6 cellular contexts compared by ENCODE assay signal in genomic region chr1:1616838-1617237, GRCh38. TPM values are rescaled to one million over a fixed set of nuclear protein-coding genes. Genes with fewer than 3 reads are reported as not detected.
A peak's percentile ranks its signal among the peaks of the same experiment; 100 is the strongest.
DNase-seq lines count a peak whose midpoint lies in the region; ATAC-seq and TF ChIP-seq lines count a peak whose summit lies in the region.

No MANE protein-coding gene starts in this region.

- dilution Hi-C loops in IMR-90 (cut with HindIII; ENCODE audit: low sequenced_read_pairs, unreplicated experiment): no loop called here

- no peak overlapping the region for H2AK5ac ChIP-seq in IMR-90 (ENCODE audit: low read depth, low read length)

- H3K56ac ChIP-seq in IMR-90 (ENCODE audit: extremely low read depth, insufficient read depth, low read length): no peak overlapping the region

- H3K18ac ChIP-seq in IMR-90 (ENCODE audit: low read depth, low read length): no peak overlapping the region

- no peak overlapping the region for H4K5ac ChIP-seq in IMR-90 (ENCODE audit: low read depth, low read length)

- in situ Hi-C loops in IMR-90 (cut with MboI; ENCODE audit: low sequenced_read_pairs) (no loop called here), GM13976 (cut with MboI; ENCODE audit: low sequenced_read_pairs, unreplicated experiment) (no loop called here), ACHN (cut with HindIII; ENCODE audit: low pct_ligation_motif_present, low pct_unique_long_range_greater_than_20kb, low sequenced_read_pairs) (no loop called here)

- H4K91ac ChIP-seq in IMR-90 (ENCODE audit: insufficient read depth, low read depth, low read length): no peak overlapping the region

- DNase-seq in IMR-90 (no peak), dorsolateral prefrontal cortex (no peak), posterior vena cava (ENCODE audit: low spot score) (peak; percentile 84), GM13976 (ENCODE audit: low spot score) (no peak), ACHN (no peak)

- H3K4me3 ChIP-seq in IMR-90 (ENCODE audit: insufficient read depth, low read depth, low read length) (peak overlapping the region; percentile 94), dorsolateral prefrontal cortex (peak overlapping the region; percentile 69 to 100 (median 99))

- H3K4ac ChIP-seq in IMR-90 (ENCODE audit: low read depth, low read length): no peak overlapping the region

- peak overlapping the region; percentile 95 for H2AFZ ChIP-seq in IMR-90 (replicated peaks; ENCODE audit: low read length, poor library complexity)

- peaks cover 10% of the 10 kb centered on the region; the same call in 1 of the 2 replicates for H3K36me3 ChIP-seq in IMR-90 (ENCODE audit: control insufficient read depth, insufficient read depth, low read length)

- TF ChIP-seq POLR2A in IMR-90 (IDR thresholded peaks at IDR 0.05; ENCODE audit: low read depth, low read length): no peak

- H3K27me3 ChIP-seq in IMR-90 (ENCODE audit: control insufficient read depth, insufficient read depth, low read length): no peaks in the 10 kb centered on the region
- H3K27me3 ChIP-seq in dorsolateral prefrontal cortex: no peaks in the 10 kb centered on the region

- peaks cover 11% of the 10 kb centered on the region; the same call in 1 of the 2 replicates for H3K9me1 ChIP-seq in IMR-90 (ENCODE audit: insufficient read depth, low read length)

- no TSS peak for BruUV-seq in IMR-90 (replicated peaks; lab: Mats Ljungman, UMichigan)

- peaks cover 7% of the 10 kb centered on the region for H3K4me1 ChIP-seq in IMR-90 (ENCODE audit: control insufficient read depth, insufficient read depth, low read length)

- CTCF ChIA-PET in IMR-90 (lab: Yijun Ruan, JAX): no interaction called here

- H2BK15ac ChIP-seq in IMR-90 (ENCODE audit: low read depth, low read length): no peak overlapping the region

- ATAC-seq in IMR-90 (ENCODE audit: low read depth) (no peak), GM19351 (IDR thresholded peaks at IDR 0.05; ENCODE audit: unreplicated experiment) (no peak)

- H4K8ac ChIP-seq in IMR-90 (ENCODE audit: low read depth in 2 of 2, low read length in 2 of 2): no peak overlapping the region

- intact Hi-C loops in IMR-90 (cut with micrococcal nuclease) (no loop called here), dorsolateral prefrontal cortex (cut with DNase I) (loop anchor here (5.0 to 10.0 kb wide), 2 partner anchors 45 to 242 kb away; partner anchors contain the start of genes AURKAIP1 (in 1 of the 2) and SSU72 (in 1 of the 2)), posterior vena cava (cut with DNase I) (no loop called here)

- H3K27ac ChIP-seq in IMR-90 (ENCODE audit: insufficient read depth, low read length): peak overlapping the region; percentile 55; the same call in 1 of the 2 replicates
- peak overlapping the region in 3 of 59 donors; percentile 43 to 100 (median 100) for H3K27ac ChIP-seq in dorsolateral prefrontal cortex

- H3K9me3 ChIP-seq in IMR-90 (ENCODE audit: control insufficient read depth, insufficient read depth, low read length): no peaks in the 10 kb centered on the region

- TF ChIP-seq CTCF in IMR-90 (conservative IDR thresholded peaks at IDR 0.05; ENCODE audit: low read depth, low read length) (no peak), dorsolateral prefrontal cortex (IDR thresholded peaks at IDR 0.05 in 54 of 56, conservative IDR thresholded peaks at IDR 0.05 in 2 of 56; ENCODE audit: low read depth in 1 of 56, partially characterized antibody in 56 of 56) (no peak), GM13976 (IDR thresholded peaks at IDR 0.05; ENCODE audit: borderline replicate concordance, control extremely low read depth, extremely low read depth, insufficient read depth, missing control alignments) (no peak)

- H2BK5ac ChIP-seq in IMR-90 (ENCODE audit: low read depth, low read length, poor library complexity, severe bottlenecking): no peak overlapping the region

- no peak for TF ChIP-seq RAD21 in IMR-90 (IDR thresholded peaks at IDR 0.05; ENCODE audit: low read length)

- H3K9ac ChIP-seq in IMR-90 (ENCODE audit: low read depth, low read length): peak overlapping the region; percentile 69

- peaks cover 16 to 61% of the 10 kb centered on the region in 2 experiments; a peak in 3 of 4 replicates for H3K79me1 ChIP-seq in IMR-90 (ENCODE audit: low read depth in 1 of 2, low read length in 2 of 2)

- peak overlapping the region; percentile 64; the same call in 1 of the 2 replicates for H3K23ac ChIP-seq in IMR-90 (ENCODE audit: low read depth, low read length)

- H3K14ac ChIP-seq in IMR-90 (replicated peaks; ENCODE audit: low read depth, low read length): no peak overlapping the region

- peak overlapping the region; percentile 85 for H3K4me2 ChIP-seq in IMR-90 (ENCODE audit: low read depth, low read length)

- peak overlapping the region; percentile 47 for H2AK9ac ChIP-seq in IMR-90 (replicated peaks; ENCODE audit: low read depth, low read length, poor library complexity)

- H2BK20ac ChIP-seq in IMR-90 (ENCODE audit: low read depth, low read length): no peak overlapping the region

- H4K20me1 ChIP-seq in IMR-90 (ENCODE audit: insufficient read depth, low read length): peaks cover 41% of the 10 kb centered on the region

- WGBS in IMR-90 (ENCODE audit: extremely low coverage in 2 of 2, insufficient read length in 1 of 2), 2 experiments: 84% methylated on average over 10 of the region's 19 CpGs; no CpG with 5 or more reads in 1 of the 2 experiments

- no peak overlapping the region for H2BK120ac ChIP-seq in IMR-90 (ENCODE audit: low read depth, low read length)

- POLR2A ChIA-PET in IMR-90 (lab: Charles Lee; ENCODE audit: unreplicated experiment): no interaction called here

TF ChIP-seq in IMR-90, 13 proteins besides CTCF, POLR2A, EP300 and RAD21 (continues in another document):
- no peak for TF ChIP-seq RCOR1 (IDR thresholded peaks at IDR 0.05; ENCODE audit: insufficient replicate concordance, low read length)
- TF ChIP-seq SMC3 (IDR thresholded peaks at IDR 0.05; ENCODE audit: low read depth, low read length): no peak
- TF ChIP-seq BHLHE40 (IDR thresholded peaks at IDR 0.05; ENCODE audit: low read depth, low read length): no peak
- TF ChIP-seq MAFK (IDR thresholded peaks at IDR 0.05; ENCODE audit: low read depth, low read length): no peak
- TF ChIP-seq NFE2L2 (IDR thresholded peaks at IDR 0.05; ENCODE audit: low read depth, low read length): no peak
- no peak for TF ChIP-seq FOS (IDR thresholded peaks at IDR 0.05; ENCODE audit: low read depth, low read length)
- TF ChIP-seq CEBPB (IDR thresholded peaks at IDR 0.05; ENCODE audit: low read depth, low read length): no peak
- TF ChIP-seq MXI1 (IDR thresholded peaks at IDR 0.05; ENCODE audit: borderline replicate concordance, low read depth, low read length): no peak
- TF ChIP-seq RFX5 (IDR thresholded peaks at IDR 0.05; ENCODE audit: low read depth, low read length): no peak
- TF ChIP-seq ELK1 (IDR thresholded peaks at IDR 0.05; ENCODE audit: borderline replicate concordance, low read depth, low read length): no peak

RNA-seq across cellular contexts. Expression of gene MIB2, which starts 1.5 kb away (rescaled TPM):
- 17.2 and 18.1 TPM in 2 replicates for total RNA-seq in IMR-90 (2012; rRNA removed)
- polyA plus RNA-seq in IMR-90 (2012; rRNA removed): 47.8 and 58.0 TPM in 2 replicates
- polyA plus RNA-seq in IMR-90 (2012; cell fraction: cytosol; rRNA removed): 32.4 and 47.2 TPM in 2 replicates
- 393 and 1,256 TPM in 2 replicates for polyA plus RNA-seq in IMR-90 (2012; cell fraction: nucleus; rRNA removed; ENCODE audit: low replicate concordance)
- 100 to 1,000 TPM in 116 of 120 experiments, 10 to 100 TPM in 4; 86.0 to 202 (median 127) TPM for total RNA-seq in dorsolateral prefrontal cortex
- 10 to 100 TPM; 29.4 to 35.9 TPM for total RNA-seq in posterior vena cava

RNA-seq across cellular contexts. Expression of gene MMP23B, which starts 15.1 kb away (rescaled TPM):
- total RNA-seq in IMR-90 (2012; rRNA removed) (1.1 and 1.4 TPM in 2 replicates), dorsolateral prefrontal cortex (10 to 100 TPM in 7 of 120 experiments, 1 to 10 TPM in 113; 1.2 to 13.7 (median 4.2) TPM), posterior vena cava (10 to 100 TPM; 36.1 to 78.5 TPM)
- polyA plus RNA-seq in IMR-90 (2012; rRNA removed): 5.4 and 9.1 TPM in 2 replicates
- 9.6 and 14.4 TPM in 2 replicates for polyA plus RNA-seq in IMR-90 (2012; cell fraction: cytosol; rRNA removed)
- polyA plus RNA-seq in IMR-90 (2012; cell fraction: nucleus; rRNA removed; ENCODE audit: low replicate concordance): 23.7 and 54.5 TPM in 2 replicates

RNA-seq across cellular contexts. Expression of gene FNDC10, which starts 16.9 kb away (rescaled TPM):
- total RNA-seq in IMR-90 (2012; rRNA removed) (0.28 and 0.36 TPM in 2 replicates), dorsolateral prefrontal cortex (10 to 100 TPM in 115 of 120 experiments, 1 to 10 TPM in 5; 8.1 to 32.9 (median 19.4) TPM), posterior vena cava (1 to 10 TPM; 1.2 to 3.6 TPM)
- polyA plus RNA-seq in IMR-90 (2012; rRNA removed): 5.8 and 7.6 TPM in 2 replicates
- polyA plus RNA-seq in IMR-90 (2012; cell fraction: cytosol; rRNA removed): 6.7 and 13.9 TPM in 2 replicates
- polyA plus RNA-seq in IMR-90 (2012; cell fraction: nucleus; rRNA removed; ENCODE audit: low replicate concordance): 1.9 and 5.3 TPM in 2 replicates

RNA-seq across cellular contexts. Expression of gene CDK11B, which starts 42.0 kb away (rescaled TPM):
- total RNA-seq in IMR-90 (2012; rRNA removed): 8.2 and 8.9 TPM in 2 replicates
- 16.3 and 19.1 TPM in 2 replicates for polyA plus RNA-seq in IMR-90 (2012; rRNA removed)
- polyA plus RNA-seq in IMR-90 (2012; cell fraction: cytosol; rRNA removed): 7.1 and 9.1 TPM in 2 replicates
- 19.2 and 19.6 TPM in 2 replicates for polyA plus RNA-seq in IMR-90 (2012; cell fraction: nucleus; rRNA removed; ENCODE audit: low replicate concordance)
- total RNA-seq in dorsolateral prefrontal cortex: 10 to 100 TPM; 20.7 to 39.4 (median 29.1) TPM
- 10 to 100 TPM; 19.4 to 24.3 TPM for total RNA-seq in posterior vena cava

RNA-seq across cellular contexts. Expression of gene SSU72, which starts 42.2 kb away (rescaled TPM):
- 33.7 and 43.3 TPM in 2 replicates for total RNA-seq in IMR-90 (2012; rRNA removed)
- polyA plus RNA-seq in IMR-90 (2012; rRNA removed): 88.4 and 94.0 TPM in 2 replicates
- 64.1 and 72.5 TPM in 2 replicates for polyA plus RNA-seq in IMR-90 (2012; cell fraction: cytosol; rRNA removed)
- 50.5 and 89.0 TPM in 2 replicates for polyA plus RNA-seq in IMR-90 (2012; cell fraction: nucleus; rRNA removed; ENCODE audit: low replicate concordance)
- total RNA-seq in dorsolateral prefrontal cortex: 100 to 1,000 TPM in 102 of 120 experiments, 10 to 100 TPM in 18; 79.2 to 139 (median 114) TPM
- total RNA-seq in posterior vena cava: 10 to 100 TPM; 60.7 to 66.0 TPM

Comparison
In these comparisons a context has a peak if more than half of its experiments do, and no peak if none do; other contexts are left out.
1. intact Hi-C loops: an anchor here in dorsolateral prefrontal cortex (5.0 to 10.0 kb wide); none called in IMR-90 and posterior vena cava.